ENCODE assay signal across 14 cellular contexts in genomic region chr4:42646999-42647541, GRCh38.
"Had no signal": no experiment of that assay in that cellular context is flagged by ENCODE, and none has a peak within 500 bp of the region (broad histone marks: within the 10 kb centered on the region; RNA-seq: fewer than 3 reads in every experiment).

No MANE protein-coding gene starts in this region.

- H3K27me3 Mint-ChIP-seq: activated naive CD8-positive, alpha-beta T cell; brain; stimulated activated naive CD8-positive, alpha-beta T cell treated with anti-CD3 and anti-CD28 coated beads, Interleukin-15, Interleukin-2, amounts not matched to agents 100 ng/mL and 50 ng/mL, for 24 hours had no signal

- H3K36me3 ChIP-seq: lower lobe of right lung, thoracic aorta, uterus had no signal

- H3K4me3 Mint-ChIP-seq: activated T-cell treated with anti-CD3 and anti-CD28 coated beads, Interleukin-2, amount 50 U/mL, for 4 hours; brain; stimulated activated naive CD8-positive, alpha-beta T cell treated with anti-CD3 and anti-CD28 coated beads, Interleukin-15, Interleukin-2, amounts not matched to agents 100 ng/mL and 50 ng/mL, for 24 hours had no signal

- ATAC-seq: activated T-cell treated with anti-CD3 and anti-CD28 coated beads, Interleukin-2, amount 50 U/mL, for 4 hours had no signal

- H3K9me3 ChIP-seq: lower lobe of right lung, thoracic aorta, uterus had no signal

- H3K27ac Mint-ChIP-seq: activated naive CD8-positive, alpha-beta T cell; stimulated activated naive CD8-positive, alpha-beta T cell treated with anti-CD3 and anti-CD28 coated beads, Interleukin-15, Interleukin-2, amounts not matched to agents 100 ng/mL and 50 ng/mL, for 24 hours had no signal

- H3K27ac ChIP-seq: lower lobe of right lung, thoracic aorta, uterus had no signal

- H3K4me1 ChIP-seq: uterus had no signal

- DNase-seq: activated CD4-positive, alpha-beta T cell treated with anti-CD3 and anti-CD28 coated beads for 1 hour; activated CD4-positive, alpha-beta T cell treated with anti-CD3 and anti-CD28 coated beads, Interleukin-2, amount 50 U/mL, for 48 hours; activated gamma-delta T cell; activated T-cell treated with anti-CD3 and anti-CD28 coated beads, Interleukin-2, amount 50 U/mL, for 4 hours; left cardiac atrium; lower lobe of right lung; midbrain; stimulated activated CD4-positive, alpha-beta T cell treated with anti-CD3 and anti-CD28 coated beads, Interleukin-2, amount 100 ng/mL, for 48 hours; stimulated activated CD8-positive, alpha-beta memory T cell treated with anti-CD3 and anti-CD28 coated beads, Interleukin-4, amount 100 ng/mL, for 48 hours; uterus had no signal

- H3K27me3 ChIP-seq: uterus had no signal

- H3K4me3 ChIP-seq: lower lobe of right lung, thoracic aorta, uterus had no signal
